1 cellular context compared by ENCODE assay signal in the genomic region with DNA sequence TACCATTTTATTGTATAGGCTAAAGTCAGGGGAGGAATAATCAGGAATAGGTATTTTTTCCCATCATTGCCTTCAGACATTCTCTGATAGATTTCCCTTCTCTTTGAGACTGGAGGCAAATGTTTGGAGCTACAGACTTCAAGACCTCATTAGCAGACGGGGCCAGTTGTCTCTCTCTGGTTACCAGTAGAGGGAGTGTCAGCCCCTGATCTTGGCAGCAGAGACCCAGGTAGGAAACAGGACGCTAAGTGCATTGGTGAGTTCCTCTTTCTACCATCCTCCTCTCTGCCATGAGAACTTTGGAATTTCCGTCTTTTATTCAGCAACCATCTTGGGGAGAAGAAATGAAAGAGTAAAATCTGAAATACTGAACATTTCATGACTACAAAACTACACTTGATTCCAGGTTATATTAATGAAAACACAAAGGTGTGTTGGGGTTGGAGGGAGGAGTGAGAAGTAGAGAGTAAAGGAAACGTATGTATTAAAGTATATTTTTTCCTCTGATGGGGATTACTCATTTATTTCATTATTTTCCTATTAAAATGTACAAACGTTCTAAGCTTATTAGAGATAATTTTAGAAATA.
TF ChIP-seq lines count a peak whose summit lies in the region.

No MANE protein-coding gene starts in this region.

TF ChIP-seq in GM12878, 131 proteins besides CTCF, POLR2A, EP300 and RAD21 (continued from another document):
- TF ChIP-seq, protein P1, sequence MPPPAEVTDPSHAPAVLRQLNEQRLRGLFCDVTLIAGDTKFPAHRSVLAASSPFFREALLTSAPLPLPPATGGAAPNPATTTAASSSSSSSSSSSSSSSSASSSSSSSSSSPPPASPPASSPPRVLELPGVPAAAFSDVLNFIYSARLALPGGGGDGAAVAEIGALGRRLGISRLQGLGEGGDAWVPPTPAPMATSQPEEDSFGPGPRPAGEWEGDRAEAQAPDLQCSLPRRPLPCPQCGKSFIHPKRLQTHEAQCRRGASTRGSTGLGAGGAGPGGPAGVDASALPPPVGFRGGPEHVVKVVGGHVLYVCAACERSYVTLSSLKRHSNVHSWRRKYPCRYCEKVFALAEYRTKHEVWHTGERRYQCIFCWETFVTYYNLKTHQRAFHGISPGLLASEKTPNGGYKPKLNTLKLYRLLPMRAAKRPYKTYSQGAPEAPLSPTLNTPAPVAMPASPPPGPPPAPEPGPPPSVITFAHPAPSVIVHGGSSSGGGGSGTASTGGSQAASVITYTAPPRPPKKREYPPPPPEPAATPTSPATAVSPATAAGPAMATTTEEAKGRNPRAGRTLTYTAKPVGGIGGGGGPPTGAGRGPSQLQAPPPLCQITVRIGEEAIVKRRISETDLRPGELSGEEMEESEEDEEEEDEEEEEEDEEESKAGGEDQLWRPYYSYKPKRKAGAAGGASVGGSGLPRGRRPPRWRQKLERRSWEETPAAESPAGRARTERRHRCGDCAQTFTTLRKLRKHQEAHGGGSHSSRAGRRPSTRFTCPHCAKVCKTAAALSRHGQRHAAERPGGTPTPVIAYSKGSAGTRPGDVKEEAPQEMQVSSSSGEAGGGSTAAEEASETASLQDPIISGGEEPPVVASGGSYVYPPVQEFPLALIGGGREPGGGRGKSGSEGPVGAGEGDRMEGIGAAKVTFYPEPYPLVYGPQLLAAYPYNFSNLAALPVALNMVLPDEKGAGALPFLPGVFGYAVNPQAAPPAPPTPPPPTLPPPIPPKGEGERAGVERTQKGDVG (CRISPR knock-in tag; IDR thresholded peaks at IDR 0.05) = no peak
- no peak for TF ChIP-seq SMARCA5 (IDR thresholded peaks at IDR 0.05)
- TF ChIP-seq BRCA1 (IDR thresholded peaks at IDR 0.05; ENCODE audit: low read depth, low read length) = no peak
- TF ChIP-seq, protein P2, sequence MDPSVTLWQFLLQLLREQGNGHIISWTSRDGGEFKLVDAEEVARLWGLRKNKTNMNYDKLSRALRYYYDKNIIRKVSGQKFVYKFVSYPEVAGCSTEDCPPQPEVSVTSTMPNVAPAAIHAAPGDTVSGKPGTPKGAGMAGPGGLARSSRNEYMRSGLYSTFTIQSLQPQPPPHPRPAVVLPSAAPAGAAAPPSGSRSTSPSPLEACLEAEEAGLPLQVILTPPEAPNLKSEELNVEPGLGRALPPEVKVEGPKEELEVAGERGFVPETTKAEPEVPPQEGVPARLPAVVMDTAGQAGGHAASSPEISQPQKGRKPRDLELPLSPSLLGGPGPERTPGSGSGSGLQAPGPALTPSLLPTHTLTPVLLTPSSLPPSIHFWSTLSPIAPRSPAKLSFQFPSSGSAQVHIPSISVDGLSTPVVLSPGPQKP (IDR thresholded peaks at IDR 0.05; ENCODE audit: low read depth, low read length) = no peak
- no peak for TF ChIP-seq KAT2A (conservative IDR thresholded peaks at IDR 0.05; ENCODE audit: control insufficient read depth, low read depth, low read length)
- TF ChIP-seq HDGF (IDR thresholded peaks at IDR 0.05) = no peak
